Comparison of ENCODE assay signal across 14 cellular contexts in genomic region chr18:22115573-22115972, GRCh38. TPM values are rescaled to one million over a fixed set of nuclear protein-coding genes. Genes with fewer than 3 reads are reported as not detected.
"Had no signal": no experiment of that assay in that cellular context is flagged by ENCODE, and none has a peak within 500 bp of the region (broad histone marks: within the 10 kb centered on the region; RNA-seq: fewer than 3 reads in every experiment).

No MANE protein-coding gene starts in this region.

- H3K4me3 ChIP-seq: heart right ventricle, lung, tibial nerve had no signal

- H3K27ac ChIP-seq: foreskin keratinocyte, heart right ventricle, tibial nerve had no signal

- H3K27me3 ChIP-seq: heart right ventricle, tibial nerve had no signal

- DNase-seq: activated CD4-positive, alpha-beta T cell treated with anti-CD3 and anti-CD28 coated beads for 1 hour; activated CD4-positive, alpha-beta T cell treated with anti-CD3 and anti-CD28 coated beads, Interleukin-2, amount 50 U/mL, for 48 hours; activated CD8-positive, alpha-beta memory T cell treated with anti-CD3 and anti-CD28 coated beads, Interleukin-2, amount 10 ng/mL, durations not matched to agents 7 days and 5 days; activated effector memory CD4-positive, alpha-beta T cell treated with Interleukin-2 at 50 U/mL for 16 hours; activated T-cell treated with anti-CD3 and anti-CD28 coated beads, Interleukin-2, amount 50 U/mL, for 24 hours; amygdala; foreskin keratinocyte; kidney had no signal

- ATAC-seq: activated CD8-positive, alpha-beta memory T cell treated with anti-CD3 and anti-CD28 coated beads, Interleukin-2, amount 10 ng/mL, durations not matched to agents 7 days and 5 days; activated naive CD4-positive, alpha-beta T cell treated with anti-CD3 and anti-CD28 coated beads, Interleukin-2, amount 50 U/mL, for 72 hours; foreskin keratinocyte; natural killer cell treated with Interleukin-12 subunit alpha and Interleukin-12 subunit beta and Interleukin-15 and Interleukin-18, amount 100 ng/mL, for 72 hours had no signal

- H3K4me1 ChIP-seq: foreskin keratinocyte, tibial nerve had no signal

- H3K36me3 ChIP-seq: heart right ventricle, tibial nerve had no signal

RNA-seq across cellular contexts. Expression of gene GATA6, which starts 53.8 kb away (rescaled TPM):
- total RNA-seq: activated CD8-positive, alpha-beta memory T cell treated with anti-CD3 and anti-CD28 coated beads, Interleukin-2, amount 10 ng/mL, durations not matched to agents 7 days and 5 days; activated naive CD4-positive, alpha-beta T cell treated with anti-CD3 and anti-CD28 coated beads, Interleukin-2, amount 50 U/mL, for 72 hours; natural killer cell treated with Interleukin-12 subunit alpha and Interleukin-12 subunit beta and Interleukin-15 and Interleukin-18, amount 100 ng/mL, for 72 hours; T-helper 2 cell treated with Interferon-gamma antibody and Interleukin-4, amounts not matched to agents 100 ng/mL and 5 ng/mL, for 36 hours had no signal
